In genomic region chr7:158824028-158824427, GRCh38 we compare ENCODE assay signal across 8 cellular contexts. TPM values are rescaled to one million over a fixed set of nuclear protein-coding genes. Genes with fewer than 3 reads are reported as not detected.
A peak's percentile ranks its signal among the peaks of the same experiment; 100 is the strongest.
DNase-seq lines count a peak whose midpoint lies in the region; ATAC-seq and TF ChIP-seq lines count a peak whose summit lies in the region.

No MANE protein-coding gene starts in this region.

- POLR2A ChIA-PET in CD4-positive, alpha-beta memory T cell (lab: Charles Lee; ENCODE audit: partially characterized antibody): interaction anchor here (0.6 to 13.5 kb wide), 10 partner anchors 7 to 82 kb away, joined by 3 to 255 read pairs (median 6); partner anchors contain the start of gene DYNC2I1
- POLR2A ChIA-PET in activated CD8-positive, alpha-beta T cell treated with anti-CD3 and anti-CD28 coated beads for 36 hours (lab: Charles Lee): interaction anchor here (0.6 to 1.5 kb wide), 10 partner anchors 9 to 191 kb away, joined by 3 to 11 read pairs (median 3); no protein-coding TSS in a partner anchor

- H3K27me3 ChIP-seq in CD4-positive, alpha-beta memory T cell (ENCODE audit: insufficient read depth, low read length): no peaks in the 10 kb centered on the region
- H3K27me3 ChIP-seq in trophoblast cell (ENCODE audit: insufficient read depth, low read length) (no peaks in the 10 kb centered on the region), BE2C (no peaks in the 10 kb centered on the region), vagina (no peaks in the 10 kb centered on the region)

- H3K23ac ChIP-seq in trophoblast cell (ENCODE audit: low read length): no peak overlapping the region

- WGBS in trophoblast cell (ENCODE audit: extremely low coverage, insufficient coverage, insufficient read length): no CpG with 5 or more reads among the region's 4 CpGs

- H3K4me1 Mint-ChIP-seq in CD4-positive, alpha-beta memory T cell: peaks cover 46 to 76% (median 62%) of the 10 kb centered on the region in 4 donors
- H3K4me1 Mint-ChIP-seq in activated CD8-positive, alpha-beta T cell treated with anti-CD3 and anti-CD28 coated beads for 36 hours (ENCODE audit: low read depth): peaks cover 65% of the 10 kb centered on the region

- ATAC-seq in GM21381 (IDR thresholded peaks at IDR 0.05; ENCODE audit: unreplicated experiment): peak; percentile 80
- peak; percentile 71 for ATAC-seq in HG03520 (IDR thresholded peaks at IDR 0.05; ENCODE audit: unreplicated experiment)
- ATAC-seq in activated CD8-positive, alpha-beta T cell treated with anti-CD3 and anti-CD28 coated beads for 36 hours: peak; percentile 64

- TF ChIP-seq POLR2A in vagina (IDR thresholded peaks at IDR 0.05): no peak

- no peak overlapping the region for H3K14ac ChIP-seq in trophoblast cell (ENCODE audit: low read length)

- no peaks in the 10 kb centered on the region for H3K36me3 ChIP-seq in CD4-positive, alpha-beta memory T cell (ENCODE audit: insufficient read depth, low read length)
- H3K36me3 ChIP-seq in trophoblast cell (ENCODE audit: control insufficient read depth in 1 of 2, insufficient read depth in 2 of 2, low read length in 2 of 2) (no peaks in the 10 kb centered on the region), BE2C (no peaks in the 10 kb centered on the region), vagina (no peaks in the 10 kb centered on the region)

- H3K27ac Mint-ChIP-seq in CD4-positive, alpha-beta memory T cell: peak overlapping the region; percentile 88 to 96 (median 93)
- peak overlapping the region; percentile 80 for H3K27ac Mint-ChIP-seq in activated CD8-positive, alpha-beta T cell treated with anti-CD3 and anti-CD28 coated beads for 36 hours

- no peak overlapping the region for H2BK120ac ChIP-seq in trophoblast cell (ENCODE audit: insufficient read depth, low read length, poor library complexity)

- TF ChIP-seq CTCF in activated CD8-positive, alpha-beta T cell treated with anti-CD3 and anti-CD28 coated beads for 36 hours (IDR thresholded peaks at IDR 0.05): no peak
- TF ChIP-seq CTCF in BE2C (IDR thresholded peaks at IDR 0.05; ENCODE audit: low read depth, low read length) (no peak), vagina (IDR thresholded peaks at IDR 0.05) (no peak)

- H3K4me2 ChIP-seq in trophoblast cell (ENCODE audit: low read length): no peak overlapping the region

- H4K8ac ChIP-seq in trophoblast cell (ENCODE audit: low read depth, low read length): no peak overlapping the region

- no peak overlapping the region for H4K12ac ChIP-seq in trophoblast cell (ENCODE audit: low read depth, low read length)

- H3K18ac ChIP-seq in trophoblast cell (ENCODE audit: low read length): no peak overlapping the region

- no peak overlapping the region for H2BK12ac ChIP-seq in trophoblast cell (ENCODE audit: low read length)

- H2AK5ac ChIP-seq in trophoblast cell (ENCODE audit: low read length): no peak overlapping the region

- H3K9me3 ChIP-seq in CD4-positive, alpha-beta memory T cell (ENCODE audit: control insufficient read depth in 1 of 2, low read length in 2 of 2): no peaks in the 10 kb centered on the region
- H3K9me3 ChIP-seq in trophoblast cell (ENCODE audit: insufficient read depth, low read depth, low read length): no peaks in the 10 kb centered on the region
- H3K9me3 ChIP-seq in BE2C: no peaks in the 10 kb centered on the region
- no peaks in the 10 kb centered on the region for H3K9me3 ChIP-seq in vagina

- peaks cover 0 to 1% (median 0%) of the 10 kb centered on the region in 8 donors for H3K9me3 Mint-ChIP-seq in CD4-positive, alpha-beta memory T cell
- H3K9me3 Mint-ChIP-seq in activated CD8-positive, alpha-beta T cell treated with anti-CD3 and anti-CD28 coated beads for 36 hours: no peaks in the 10 kb centered on the region

- peaks cover 9% of the 10 kb centered on the region for H3K79me1 ChIP-seq in trophoblast cell (ENCODE audit: low read length)

- peaks cover 85% of the 10 kb centered on the region for H3K4me1 ChIP-seq in CD4-positive, alpha-beta memory T cell (ENCODE audit: insufficient read depth, low read length)
- peaks cover 9 to 13% of the 10 kb centered on the region in 2 experiments for H3K4me1 ChIP-seq in trophoblast cell (ENCODE audit: control insufficient read depth in 1 of 2, insufficient read depth in 2 of 2, low read length in 2 of 2)
- H3K4me1 ChIP-seq in BE2C: peaks cover 4% of the 10 kb centered on the region; the same call in 1 of the 2 replicates
- peaks cover 37% of the 10 kb centered on the region for H3K4me1 ChIP-seq in vagina

- no peak overlapping the region for H4K91ac ChIP-seq in trophoblast cell (ENCODE audit: low read depth, low read length)

- no peaks in the 10 kb centered on the region for H3K27me3 Mint-ChIP-seq in CD4-positive, alpha-beta memory T cell
- no peaks in the 10 kb centered on the region for H3K27me3 Mint-ChIP-seq in activated CD8-positive, alpha-beta T cell treated with anti-CD3 and anti-CD28 coated beads for 36 hours

- peak overlapping the region; percentile 2 to 85 (median 74) for H3K4me3 Mint-ChIP-seq in CD4-positive, alpha-beta memory T cell
- H3K4me3 Mint-ChIP-seq in activated CD8-positive, alpha-beta T cell treated with anti-CD3 and anti-CD28 coated beads for 36 hours: peak overlapping the region; percentile 47

- H3K4me3 ChIP-seq in CD4-positive, alpha-beta memory T cell (ENCODE audit: low read length in 2 of 2): no peak overlapping the region
- H3K4me3 ChIP-seq in trophoblast cell (ENCODE audit: low read depth, low read length) (no peak overlapping the region), BE2C (ENCODE audit: low read depth, low read length) (no peak overlapping the region), vagina (no peak overlapping the region)

- no peak overlapping the region for H2BK5ac ChIP-seq in trophoblast cell (ENCODE audit: low read depth, low read length, poor library complexity)

- CTCF ChIA-PET in CD4-positive, alpha-beta memory T cell (lab: Charles Lee; ENCODE audit: partially characterized antibody): interaction anchor here (0.9 to 2.8 kb wide), 11 partner anchors 9 to 153 kb away, joined by 3 to 12 read pairs (median 4); no protein-coding TSS in a partner anchor
- CTCF ChIA-PET in activated CD8-positive, alpha-beta T cell treated with anti-CD3 and anti-CD28 coated beads for 36 hours (lab: Charles Lee): interaction anchor here (1.1 to 1.8 kb wide), 4 partner anchors 9 to 153 kb away, joined by 3 to 6 read pairs (median 4); no protein-coding TSS in a partner anchor

- peaks cover 10 to 21% of the 10 kb centered on the region in 2 donors for H3K36me3 Mint-ChIP-seq in CD4-positive, alpha-beta memory T cell
- peaks cover 17% of the 10 kb centered on the region for H3K36me3 Mint-ChIP-seq in activated CD8-positive, alpha-beta T cell treated with anti-CD3 and anti-CD28 coated beads for 36 hours (ENCODE audit: low read depth)

- intact Hi-C loops in CD4-positive, alpha-beta memory T cell (cut with micrococcal nuclease): no loop called here
- intact Hi-C loops in activated CD8-positive, alpha-beta T cell treated with anti-CD3 and anti-CD28 coated beads for 36 hours (cut with micrococcal nuclease): loop anchor here (5.0 kb wide), 1 partner anchor 42 kb away; no protein-coding TSS in a partner anchor
- intact Hi-C loops in vagina (cut with DNase I): no loop called here

- peak; percentile 77 to 88 (median 82) for DNase-seq in CD4-positive, alpha-beta memory T cell
- peak; percentile 85 for DNase-seq in activated CD8-positive, alpha-beta T cell treated with anti-CD3 and anti-CD28 coated beads for 36 hours
- DNase-seq in trophoblast cell (no peak), BE2C (no peak), SHP77 (lab: John Stamatoyannopoulos, UW) (no peak), vagina (ENCODE audit: extremely low spot score in 2 of 2) (no peak)

- H3K27ac ChIP-seq in CD4-positive, alpha-beta memory T cell (ENCODE audit: low read depth, low read length): peak overlapping the region; percentile 48
- H3K27ac ChIP-seq in trophoblast cell (ENCODE audit: low read depth, low read length) (no peak overlapping the region), vagina (no peak overlapping the region)

- peak overlapping the region; percentile 94 for H3K4ac ChIP-seq in trophoblast cell (ENCODE audit: low read depth, low read length)

- H3K9ac ChIP-seq in trophoblast cell (ENCODE audit: low read length): no peak overlapping the region

- peaks cover 23% of the 10 kb centered on the region for H3K79me2 ChIP-seq in trophoblast cell (ENCODE audit: control insufficient read depth, insufficient read depth, low read length, poor library complexity)

- H2AFZ ChIP-seq in trophoblast cell (ENCODE audit: insufficient read depth, low read length, poor library complexity): no peak overlapping the region

RNA-seq across cellular contexts. Expression of gene ESYT2, which starts 5.3 kb away (rescaled TPM):
- 100 to 1,000 TPM; 114 to 116 TPM for total RNA-seq in CD4-positive, alpha-beta memory T cell
- 10 to 100 TPM; 52.3 to 99.4 TPM for polyA plus RNA-seq in CD4-positive, alpha-beta memory T cell
- 10 to 100 TPM; 55.5 to 56.6 TPM for total RNA-seq in activated CD8-positive, alpha-beta T cell treated with anti-CD3 and anti-CD28 coated beads for 36 hours
- polyA plus RNA-seq in trophoblast cell (2013): 58.7 and 59.5 TPM in 2 replicates
- polyA plus RNA-seq in BE2C (2012; ENCODE audit: insufficient read depth, insufficient read length, low read depth): 21.7 TPM
- 82.5 TPM for total RNA-seq in vagina

RNA-seq across cellular contexts. Expression of gene DYNC2I1, which starts 32.3 kb away (rescaled TPM):
- total RNA-seq in CD4-positive, alpha-beta memory T cell: 10 to 100 TPM; 14.7 to 15.2 TPM
- polyA plus RNA-seq in CD4-positive, alpha-beta memory T cell: 10 to 100 TPM in 1 of 2 donors, 1 to 10 TPM in 1; 6.2 to 24.1 TPM
- 10 to 100 TPM; 14.8 to 17.0 TPM for total RNA-seq in activated CD8-positive, alpha-beta T cell treated with anti-CD3 and anti-CD28 coated beads for 36 hours
- polyA plus RNA-seq in trophoblast cell (2013): 7.6 and 7.8 TPM in 2 replicates
- 26.5 TPM for polyA plus RNA-seq in BE2C (2012; ENCODE audit: insufficient read depth, insufficient read length, low read depth)
- total RNA-seq in vagina: 22.3 TPM

Comparison
In these comparisons a context has a peak if more than half of its experiments do, and no peak if none do; other contexts are left out.
1. DNase-seq: peak in CD4-positive, alpha-beta memory T cell (5 of 5) and activated CD8-positive, alpha-beta T cell treated with anti-CD3 and anti-CD28 coated beads for 36 hours (single experiment); none in trophoblast cell (0 of 2), BE2C (single experiment), SHP77 (0 of 2) and vagina (0 of 2).
2. Peak in every context shown above with its lines, with median percentiles within 50 percentile points of each other: ATAC-seq.